8 cellular contexts compared by ENCODE assay signal in genomic region chr18:76801567-76802505, GRCh38. TPM values are rescaled to one million over a fixed set of nuclear protein-coding genes. Genes with fewer than 3 reads are reported as not detected.
DNase-seq lines count a peak whose midpoint lies in the region; ATAC-seq lines count a peak whose summit lies in the region.

No MANE protein-coding gene starts in this region.

- no peak overlapping the region for H2BK120ac ChIP-seq in trophoblast cell (ENCODE audit: insufficient read depth, low read length, poor library complexity)

- no peak overlapping the region for H3K4ac ChIP-seq in trophoblast cell (ENCODE audit: low read depth, low read length)

- no peak overlapping the region for H3K9ac ChIP-seq in trophoblast cell (ENCODE audit: low read length)

- DNase-seq in ELR (ENCODE audit: low read depth): peak; percentile 69
- DNase-seq in HPDE6-E6E7 (ENCODE audit: extremely low spot score): peak; percentile 71
- peak; percentile 80 for DNase-seq in RPMI8226
- peak; percentile 50 for DNase-seq in activated naive CD4-positive, alpha-beta T cell treated with anti-CD3 and anti-CD28 coated beads, Interleukin-2, amount 50 U/mL, for 16 hours
- peak in 40 of 42 donors; percentile 10 to 80 (median 53) for DNase-seq in head of caudate nucleus
- DNase-seq in trophoblast cell: peak; percentile 63 to 82

- no peak overlapping the region for H3K23ac ChIP-seq in trophoblast cell (ENCODE audit: low read length)

- H2AK5ac ChIP-seq in trophoblast cell (ENCODE audit: low read length): no peak overlapping the region

- no peak overlapping the region for H2BK12ac ChIP-seq in trophoblast cell (ENCODE audit: low read length)

- H3K27ac ChIP-seq in trophoblast cell (ENCODE audit: low read depth, low read length): no peak overlapping the region

- H3K4me3 ChIP-seq in trophoblast cell (ENCODE audit: low read depth, low read length): no peak overlapping the region

- intact Hi-C loops in head of caudate nucleus (cut with DNase I): no loop called here

- no peaks in the 10 kb centered on the region for H3K27me3 ChIP-seq in trophoblast cell (ENCODE audit: insufficient read depth, low read length)

- ATAC-seq in GM21447 (IDR thresholded peaks at IDR 0.05; ENCODE audit: unreplicated experiment): peak; percentile 87
- no peak for ATAC-seq in HG02970 (IDR thresholded peaks at IDR 0.05; ENCODE audit: low FRiP score, unreplicated experiment)

- H3K36me3 ChIP-seq in trophoblast cell (ENCODE audit: control insufficient read depth in 1 of 2, insufficient read depth in 2 of 2, low read length in 2 of 2): no peaks in the 10 kb centered on the region

- H3K4me1 ChIP-seq in trophoblast cell (ENCODE audit: control insufficient read depth in 1 of 2, insufficient read depth in 2 of 2, low read length in 2 of 2): peaks cover 0 to 2% of the 10 kb centered on the region in 2 experiments

- no peaks in the 10 kb centered on the region for H3K79me1 ChIP-seq in trophoblast cell (ENCODE audit: low read length)

- H4K91ac ChIP-seq in trophoblast cell (ENCODE audit: low read depth, low read length): no peak overlapping the region

- H2BK5ac ChIP-seq in trophoblast cell (ENCODE audit: low read depth, low read length, poor library complexity): no peak overlapping the region

- peak overlapping the region; percentile 82 for H3K4me2 ChIP-seq in trophoblast cell (ENCODE audit: low read length)

- H3K79me2 ChIP-seq in trophoblast cell (ENCODE audit: control insufficient read depth, insufficient read depth, low read length, poor library complexity): no peaks in the 10 kb centered on the region

- no peak overlapping the region for H2AFZ ChIP-seq in trophoblast cell (ENCODE audit: insufficient read depth, low read length, poor library complexity)

- WGBS in trophoblast cell (ENCODE audit: extremely low coverage, insufficient coverage, insufficient read length): no CpG with 5 or more reads among the region's 61 CpGs

- no peak overlapping the region for H3K18ac ChIP-seq in trophoblast cell (ENCODE audit: low read length)

- H3K14ac ChIP-seq in trophoblast cell (ENCODE audit: low read length): no peak overlapping the region

- H4K12ac ChIP-seq in trophoblast cell (ENCODE audit: low read depth, low read length): no peak overlapping the region

- no peaks in the 10 kb centered on the region for H3K9me3 ChIP-seq in trophoblast cell (ENCODE audit: insufficient read depth, low read depth, low read length)

- no peak overlapping the region for H4K8ac ChIP-seq in trophoblast cell (ENCODE audit: low read depth, low read length)

RNA-seq across cellular contexts. Expression of gene ZNF236, which starts 20.5 kb away (rescaled TPM):
- 6.3 and 7.1 TPM in 2 replicates for polyA plus RNA-seq in trophoblast cell (2013)
